8 cellular contexts compared by ENCODE assay signal in the genomic region with DNA sequence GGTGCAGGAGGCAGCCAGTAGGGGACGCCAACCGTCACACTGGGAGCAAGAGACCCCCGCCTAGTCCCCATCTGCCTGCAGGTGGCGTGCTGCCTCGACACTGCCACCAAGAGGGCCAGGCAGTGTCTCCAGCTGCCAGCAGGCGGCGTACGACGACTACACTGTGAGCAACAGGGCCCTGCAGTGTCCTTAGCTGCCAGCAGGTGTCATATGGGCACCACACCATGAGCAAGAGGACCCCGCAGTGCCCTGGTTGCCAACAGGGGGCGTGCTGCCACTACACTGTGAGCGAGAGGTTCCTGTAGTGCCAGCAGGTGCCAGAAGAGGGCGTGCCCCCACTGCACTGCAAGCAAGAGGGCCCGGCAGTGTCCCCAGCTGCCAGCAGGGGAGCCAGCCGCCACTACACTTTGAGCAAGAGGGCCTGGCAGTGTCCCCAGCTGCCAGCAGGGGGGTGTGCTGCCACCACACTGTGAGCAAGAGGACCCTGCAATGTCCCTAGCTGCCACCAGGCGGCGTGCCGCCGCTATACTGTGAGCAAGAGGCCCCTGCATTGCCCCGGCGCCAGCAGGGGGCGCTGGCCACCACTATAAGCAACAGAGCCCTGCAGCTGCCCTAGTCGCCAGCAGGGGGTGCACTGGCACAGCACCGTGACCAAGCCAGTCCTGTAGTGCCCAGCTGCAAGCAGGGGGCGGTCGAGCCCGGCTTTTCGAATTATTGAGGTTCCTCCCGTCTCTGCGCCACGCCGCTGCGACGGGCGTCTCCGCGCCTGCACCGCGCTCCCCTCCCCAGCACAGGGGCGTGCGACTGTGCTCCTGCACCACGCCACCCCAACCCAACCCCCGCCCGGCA. TPM values are rescaled to one million over a fixed set of nuclear protein-coding genes. Genes with fewer than 3 reads are reported as not detected.
DNase-seq lines count a peak whose midpoint lies in the region; ATAC-seq, FAIRE-seq and TF ChIP-seq lines count a peak whose summit lies in the region.
"Not testable (repeated sequence)": the region's sequence is repeated elsewhere in the genome, so short reads cannot be mapped to it uniquely, and the experiment has no call there.

No MANE protein-coding gene starts in this region.

- H3K9me3 ChIP-seq in HEK293 (ENCODE audit: control insufficient read depth, insufficient read depth, low read depth, low read length); SK-N-SH; pancreas; tibial nerve: not testable (repeated sequence)

- TF ChIP-seq CTCF in GM12872 (IDR thresholded peaks at IDR 0.05; ENCODE audit: insufficient read depth, low read depth, low read length) (peak; percentile 95), HEK293 (tag by site-specific recombination; IDR thresholded peaks at IDR 0.05) (peak; percentile 77), SK-N-SH (IDR thresholded peaks at IDR 0.05) (peak; percentile 64), pancreas (IDR thresholded peaks at IDR 0.05) (peak in 3 of 4 donors; percentile 12 to 54 (median 53)), tibial nerve (IDR thresholded peaks at IDR 0.05) (peak in 4 of 5 experiments; percentile 28 to 71 (median 50))

- not testable (repeated sequence) for TF ChIP-seq RAD21 in SK-N-SH (IDR thresholded peaks at IDR 0.05; ENCODE audit: low read length)

- not testable (repeated sequence) for TF ChIP-seq POLR2A in tibial nerve (IDR thresholded peaks at IDR 0.05)

- not testable (repeated sequence) for FAIRE-seq in pancreas (lab: Jason Lieb, UNC)

- DNase-seq in M059J (ENCODE audit: low read depth) (peak; percentile 38), SK-N-SH (peak; percentile 39), germinal center (ENCODE audit: low spot score) (peak; percentile 53), pancreas (peak; percentile 39 to 81 (median 72)), tibial nerve (ENCODE audit: low spot score in 2 of 2) (peak; percentile 21 to 30)
- peak; percentile 90 for DNase-seq in activated effector memory CD4-positive, alpha-beta T cell treated with anti-CD3 and anti-CD28 coated beads, Interleukin-2, amount 50 U/mL, for 16 hours

- not testable (repeated sequence) for TF ChIP-seq EP300 in SK-N-SH (IDR thresholded peaks at IDR 0.05; ENCODE audit: borderline replicate concordance in 1 of 2, low read depth in 1 of 2, low read length in 1 of 2); tibial nerve (IDR thresholded peaks at IDR 0.05)

- H3K9ac ChIP-seq in SK-N-SH: not testable (repeated sequence)

- 87% methylated on average over 22 of the region's 44 CpGs for WGBS in SK-N-SH (ENCODE audit: low lambda C conversion rate)
- WGBS in pancreas, 2 donors: 78 to 84% methylated on average over 39 to 44 of the region's 44 CpGs
- WGBS in tibial nerve, 2 donors: 81 to 91% methylated on average over 29 to 39 of the region's 44 CpGs

- not testable (repeated sequence) for H3F3A ChIP-seq in SK-N-SH (replicated peaks; ENCODE audit: insufficient read depth)

- intact Hi-C loops in pancreas (cut with DNase I): not testable (repeated sequence)

- H3K27me3 ChIP-seq in SK-N-SH (ENCODE audit: insufficient read depth); pancreas; tibial nerve: not testable (repeated sequence)

- H3K9me2 ChIP-seq in SK-N-SH: not testable (repeated sequence)

- H3K79me2 ChIP-seq in SK-N-SH (ENCODE audit: insufficient read depth): not testable (repeated sequence)

- H4K20me1 ChIP-seq in SK-N-SH (ENCODE audit: insufficient read depth): not testable (repeated sequence)

- not testable (repeated sequence) for H3K4me1 ChIP-seq in HEK293 (ENCODE audit: control insufficient read depth, insufficient read depth, low read length); SK-N-SH (ENCODE audit: control insufficient read depth in 1 of 2, insufficient read depth in 2 of 2, low read depth in 1 of 2, low read length in 1 of 2); pancreas; tibial nerve

- not testable (repeated sequence) for H3K4me2 ChIP-seq in SK-N-SH

- H3K4me3 ChIP-seq in HEK293 (ENCODE audit: low read depth, low read length); SK-N-SH (ENCODE audit: low read depth in 2 of 2, low read length in 1 of 2); pancreas; tibial nerve: not testable (repeated sequence)

- not testable (repeated sequence) for H3K36me3 ChIP-seq in HEK293 (ENCODE audit: control insufficient read depth in 2 of 2, insufficient read depth in 1 of 2, low read length in 2 of 2); SK-N-SH (replicated peaks in 1 of 2; ENCODE audit: control insufficient read depth in 1 of 2, insufficient read depth in 2 of 2, low read length in 1 of 2); pancreas; tibial nerve

- not testable (repeated sequence) for H3K27ac ChIP-seq in HEK293 (ENCODE audit: extremely low read depth, low read depth, low read length); SK-N-SH (ENCODE audit: low read depth in 2 of 2, low read length in 1 of 2); pancreas; tibial nerve

- POLR2A ChIA-PET in HEK293 (lab: Yijun Ruan, JAX); SK-N-SH (lab: Yijun Ruan, JAX): not testable (repeated sequence)

- ATAC-seq in pancreas: peak; percentile 31 to 75 (median 72)

- not testable (repeated sequence) for H2AFZ ChIP-seq in SK-N-SH (ENCODE audit: low read depth)

- CTCF ChIA-PET in HEK293 (lab: Yijun Ruan, JAX): interaction anchor here (0.7 to 2.0 kb wide), 9 partner anchors 9 to 376 kb away, joined by 3 to 12 read pairs (median 3); no protein-coding TSS in a partner anchor
- CTCF ChIA-PET in SK-N-SH (lab: Yijun Ruan, JAX): interaction anchor here (0.6 to 1.1 kb wide), 3 partner anchors 31 to 881 kb away, joined by 3 read pairs; a partner anchor contains a TSS

TF ChIP-seq in HEK293, 187 proteins besides CTCF, POLR2A, EP300 and RAD21 (continues in another document):
- TF ChIP-seq SETDB1 (IDR thresholded peaks at IDR 0.05; ENCODE audit: insufficient read length, low read length) (peak; percentile 94), ZNF248 (tag by site-specific recombination; IDR thresholded peaks at IDR 0.05) (0 out of 2 replicates have a peak, but pooled peaks have one; percentile 14), ZNF324 (tag by site-specific recombination; IDR thresholded peaks at IDR 0.05) (peak; percentile 54; the same call in 1 of the 2 replicates), ZXDB (tag by site-specific recombination; IDR thresholded peaks at IDR 0.05) (0 out of 2 replicates have a peak, but pooled peaks have one; percentile 17), ZNF629 (tag by site-specific recombination; IDR thresholded peaks at IDR 0.05) (peak; percentile 46; the same call in 1 of the 2 replicates), SCRT2 (tag by site-specific recombination; IDR thresholded peaks at IDR 0.05) (peak; percentile 52), ZNF654 (tag by site-specific recombination; IDR thresholded peaks at IDR 0.05; ENCODE audit: low read depth) (peak; percentile 44)
- TF ChIP-seq, protein P1, sequence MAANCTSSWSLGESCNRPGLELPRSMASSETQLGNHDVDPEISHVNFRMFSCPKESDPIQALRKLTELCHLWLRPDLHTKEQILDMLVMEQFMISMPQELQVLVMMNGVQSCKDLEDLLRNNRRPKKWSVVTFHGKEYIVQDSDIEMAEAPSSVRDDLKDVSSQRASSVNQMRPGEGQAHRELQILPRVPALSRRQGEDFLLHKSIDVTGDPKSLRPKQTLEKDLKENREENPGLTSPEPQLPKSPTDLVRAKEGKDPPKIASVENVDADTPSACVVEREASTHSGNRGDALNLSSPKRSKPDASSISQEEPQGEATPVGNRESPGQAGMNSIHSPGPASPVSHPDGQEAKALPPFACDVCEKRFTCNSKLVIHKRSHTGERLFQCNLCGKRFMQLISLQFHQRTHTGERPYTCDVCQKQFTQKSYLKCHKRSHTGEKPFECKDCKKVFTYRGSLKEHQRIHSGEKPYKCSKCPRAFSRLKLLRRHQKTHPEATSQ (tag by site-specific recombination; IDR thresholded peaks at IDR 0.05): 0 out of 2 replicates have a peak, but pooled peaks have one; percentile 47

RNA-seq across cellular contexts. Expression of a gene that starts 30.3 kb away (rescaled TPM):
- total RNA-seq in M059J (2014; rRNA removed; shearing (Covaris generic)): 24.2 and 28.6 TPM in 2 replicates
- 50.7 and 53.2 TPM in 2 replicates for polyA plus RNA-seq in SK-N-SH (2012; rRNA removed)
- polyA plus RNA-seq in SK-N-SH (2012; cell fraction: cytosol; rRNA removed): 50.7 and 59.5 TPM in 2 replicates
- 82.8 and 120 TPM in 2 replicates for polyA plus RNA-seq in SK-N-SH (2012; cell fraction: nucleus; rRNA removed)
- total RNA-seq in pancreas: 10 to 100 TPM; 11.8 to 36.2 (median 24.0) TPM
- 10 to 100 TPM; 22.2 to 36.8 TPM for polyA plus RNA-seq in pancreas
- total RNA-seq in tibial nerve: 100 to 1,000 TPM in 3 of 4 donors, 10 to 100 TPM in 1; 57.0 to 119 (median 103) TPM

Comparison
In these comparisons a context has a peak if more than half of its experiments do, and no peak if none do; other contexts are left out.
1. DNase-seq: peak in every context shown above with its lines; median percentile 90 in activated effector memory CD4-positive, alpha-beta T cell treated with anti-CD3 and anti-CD28 coated beads, Interleukin-2, amount 50 U/mL, for 16 hours; 72 in pancreas; 53 in germinal center; 39 in SK-N-SH; 38 in M059J; 26 in tibial nerve.